25 cellular contexts compared by ENCODE assay signal in the genomic region with DNA sequence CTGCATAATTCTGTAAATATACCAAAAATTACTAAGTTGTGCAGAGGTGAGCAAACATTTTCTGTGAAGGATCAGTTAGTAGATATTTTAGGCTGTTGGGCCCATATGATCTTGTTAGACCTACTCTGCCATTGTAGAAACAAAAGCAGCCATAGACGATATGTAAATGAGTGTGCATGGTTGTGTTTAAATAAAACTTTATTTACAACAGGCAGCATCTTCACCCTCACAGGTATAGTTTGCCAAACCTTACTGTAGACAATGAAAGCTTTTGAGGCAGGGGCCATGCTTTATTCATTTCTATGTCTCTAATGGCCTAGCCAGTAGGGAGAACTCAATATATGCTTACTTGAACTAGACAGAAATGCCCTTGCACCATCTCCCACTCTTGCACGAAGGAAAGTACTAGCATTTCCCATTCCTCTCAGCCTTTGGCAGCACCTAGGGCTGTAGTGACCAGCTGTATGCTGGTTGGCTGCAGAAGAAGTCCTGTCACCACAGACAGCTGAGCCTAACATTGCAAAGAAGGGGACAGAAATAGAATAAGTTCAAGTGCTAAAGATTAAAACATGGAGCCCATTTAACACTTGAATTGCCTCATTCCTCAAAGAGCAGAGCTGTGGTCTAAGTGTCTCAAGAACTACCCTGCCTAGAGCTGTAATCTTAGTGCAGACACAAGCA.
"Had no signal": no experiment of that assay in that cellular context is flagged by ENCODE, and none has a peak within 500 bp of the region (broad histone marks: within the 10 kb centered on the region; RNA-seq: fewer than 3 reads in every experiment).

No MANE protein-coding gene starts in this region.

- H3K27ac ChIP-seq: ascending aorta, body of pancreas, RWPE1 had no signal

- FAIRE-seq: bronchial epithelial cell had no signal

- H3K36me3 ChIP-seq: ascending aorta had no signal

- H3K9me3 ChIP-seq: ascending aorta, body of pancreas had no signal

- H3K4me3 ChIP-seq: ascending aorta, body of pancreas had no signal

- DNase-seq: activated CD4-positive, alpha-beta memory T cell treated with anti-CD3 and anti-CD28 coated beads for 36 hours; activated CD4-positive, alpha-beta T cell treated with anti-CD3 and anti-CD28 coated beads for 48 hours; activated CD4-positive, CD25-positive, alpha-beta regulatory T cell treated with anti-CD3 and anti-CD28 coated beads, Interleukin-2, amount 50 U/mL, for 72 hours; activated CD8-positive, alpha-beta memory T cell treated with anti-CD3 and anti-CD28 coated beads for 24 hours; activated effector memory CD4-positive, alpha-beta T cell treated with anti-CD3 and anti-CD28 coated beads, Interleukin-2, amount 50 U/mL, for 16 hours; activated naive CD4-positive, alpha-beta T cell treated with Interleukin-2 at 50 U/mL for 16 hours; activated naive CD8-positive, alpha-beta T cell treated with anti-CD3 and anti-CD28 coated beads, Interleukin-2, amount 50 U/mL, for 24 hours; activated T-cell treated with anti-CD3 and anti-CD28 coated beads, Interleukin-2, amount 50 U/mL, for 4 hours; amniotic stem cell; body of pancreas; KG1; NCI-H1092; NCI-H1417; NCI-H1930; NCI-H2171; NCI-H226; NCI-H69; NK-92 treated with Interleukin-12 subunit alpha and Interleukin-12 subunit beta, amount 100 ng/mL, for 24 hours; OCI-M1; SHP77 treated with DMSO at 0.1 percent for 48 hours had no signal

- ATAC-seq: activated naive CD4-positive, alpha-beta T cell treated with anti-CD3 and anti-CD28 coated beads, Interleukin-2, amount 50 U/mL, for 72 hours; activated naive CD8-positive, alpha-beta T cell treated with anti-CD3 and anti-CD28 coated beads, Interleukin-2, amount 50 U/mL, for 24 hours; activated T-cell treated with anti-CD3 and anti-CD28 coated beads, Interleukin-2, amount 50 U/mL, for 4 hours; body of pancreas; Panc1 had no signal

- H3K4me1 ChIP-seq: ascending aorta, body of pancreas had no signal

- H3K27me3 ChIP-seq: ascending aorta had no signal
